ENCODE assay signal across 13 cellular contexts in genomic region chr3:188294113-188294512, GRCh38.
DNase-seq lines count a peak whose midpoint lies in the region; ATAC-seq and TF ChIP-seq lines count a peak whose summit lies in the region.
"Had no signal": no experiment of that assay in that cellular context is flagged by ENCODE, and none has a peak within 500 bp of the region (broad histone marks: within the 10 kb centered on the region; RNA-seq: fewer than 3 reads in every experiment).

No MANE protein-coding gene starts in this region.

- H2BK120ac ChIP-seq in trophoblast cell (ENCODE audit: insufficient read depth, low read length, poor library complexity) = no peak overlapping the region

- no peak overlapping the region for H3K9ac ChIP-seq in HUES48 (ENCODE audit: low read depth, low read length)
- H3K9ac ChIP-seq in trophoblast cell (ENCODE audit: low read length) = no peak overlapping the region

- H3K79me2 ChIP-seq in trophoblast cell (ENCODE audit: control insufficient read depth, insufficient read depth, low read length, poor library complexity) = peaks cover 2% of the 10 kb centered on the region

- H2AFZ ChIP-seq in trophoblast cell (ENCODE audit: insufficient read depth, low read length, poor library complexity) = no peak overlapping the region

- ATAC-seq in GM21528 (IDR thresholded peaks at IDR 0.05; ENCODE audit: low FRiP score, unreplicated experiment) = no peak
- ATAC-seq in GM21367 (IDR thresholded peaks at IDR 0.05; ENCODE audit: unreplicated experiment) = no peak
- ATAC-seq: GM12878 had no signal

- H3K23ac ChIP-seq in trophoblast cell (ENCODE audit: low read length) = no peak overlapping the region

- DNase-seq in coronary artery (ENCODE audit: low spot score) (no peak), trophoblast cell (no peak), NCI-H526 (lab: John Stamatoyannopoulos, UW) (no peak), NCI-H774 (lab: John Stamatoyannopoulos, UW) (no peak)
- DNase-seq: activated CD4-positive, alpha-beta T cell treated with anti-CD3 and anti-CD28 coated beads, Interleukin-2, amount 50 U/mL, for 1 hour; activated naive CD8-positive, alpha-beta T cell treated with anti-CD3 and anti-CD28 coated beads, Interleukin-2, amount 10 ng/mL, durations not matched to agents 7 days and 5 days; MM.1S had no signal

- no peak overlapping the region for H3K4me2 ChIP-seq in trophoblast cell (ENCODE audit: low read length)

- peaks cover 20% of the 10 kb centered on the region for H3K79me1 ChIP-seq in trophoblast cell (ENCODE audit: low read length)

- H3K36me3 ChIP-seq in HUES48 (ENCODE audit: control insufficient read depth, insufficient read depth, low read length) = no peaks in the 10 kb centered on the region; the same call in 1 of the 2 replicates
- no peaks in the 10 kb centered on the region for H3K36me3 ChIP-seq in trophoblast cell (ENCODE audit: control insufficient read depth in 1 of 2, insufficient read depth in 2 of 2, low read length in 2 of 2)

- 0 out of 2 replicates have a peak overlapping the region, but pooled peaks have one; percentile 15 for H3K27ac ChIP-seq in C4-2B
- H3K27ac ChIP-seq in HUES48 (ENCODE audit: low read depth, low read length) = peak overlapping the region; percentile 75
- H3K27ac ChIP-seq in coronary artery = peak overlapping the region; percentile 83 to 84
- H3K27ac ChIP-seq in trophoblast cell (ENCODE audit: low read depth, low read length) = peak overlapping the region; percentile 97
- H3K27ac ChIP-seq: SK-N-MC had no signal

- H3K4ac ChIP-seq in trophoblast cell (ENCODE audit: low read depth, low read length) = no peak overlapping the region

- no peak overlapping the region for H2AK5ac ChIP-seq in trophoblast cell (ENCODE audit: low read length)

- H3K4me3 ChIP-seq in HUES48 (ENCODE audit: low read depth, low read length) (no peak overlapping the region), coronary artery (no peak overlapping the region), trophoblast cell (ENCODE audit: low read depth, low read length) (no peak overlapping the region)
- H3K4me3 ChIP-seq: GM12878, SK-N-MC had no signal

- TF ChIP-seq CTCF in C4-2B (conservative IDR thresholded peaks at IDR 0.05) (no peak), coronary artery (IDR thresholded peaks at IDR 0.05) (no peak)

- H3K14ac ChIP-seq in trophoblast cell (ENCODE audit: low read length) = no peak overlapping the region

- H2BK12ac ChIP-seq in trophoblast cell (ENCODE audit: low read length) = no peak overlapping the region

- H3K18ac ChIP-seq in trophoblast cell (ENCODE audit: low read length) = no peak overlapping the region

- H3K9me3 ChIP-seq in HUES48 (ENCODE audit: control insufficient read depth, insufficient read depth, low read length) (no peaks in the 10 kb centered on the region), trophoblast cell (ENCODE audit: insufficient read depth, low read depth, low read length) (no peaks in the 10 kb centered on the region)

- no peak overlapping the region for H4K12ac ChIP-seq in trophoblast cell (ENCODE audit: low read depth, low read length)

- no peak overlapping the region for H4K8ac ChIP-seq in trophoblast cell (ENCODE audit: low read depth, low read length)

- H3K27me3 ChIP-seq in HUES48 (ENCODE audit: control insufficient read depth, insufficient read depth, low read length) (no peaks in the 10 kb centered on the region), trophoblast cell (ENCODE audit: insufficient read depth, low read length) (no peaks in the 10 kb centered on the region)

- H4K91ac ChIP-seq in trophoblast cell (ENCODE audit: low read depth, low read length) = no peak overlapping the region

- no peak overlapping the region for H2BK5ac ChIP-seq in trophoblast cell (ENCODE audit: low read depth, low read length, poor library complexity)

- WGBS in trophoblast cell (ENCODE audit: extremely low coverage, insufficient coverage, insufficient read length) = no CpG with 5 or more reads among the region's 3 CpGs

- H3K4me1 ChIP-seq in HUES48 (ENCODE audit: control insufficient read depth, insufficient read depth, low read length) (peaks cover 16% of the 10 kb centered on the region), trophoblast cell (ENCODE audit: control insufficient read depth in 1 of 2, insufficient read depth in 2 of 2, low read length in 2 of 2) (peaks cover 26 to 32% of the 10 kb centered on the region in 2 experiments)

Comparison
In these comparisons a context has a peak if more than half of its experiments do, and no peak if none do; other contexts are left out.
1. H3K27ac ChIP-seq: peak in every context shown above with its lines; median percentile 97 in trophoblast cell; 84 in coronary artery; 75 in HUES48; 15 in C4-2B.